ENCODE assay signal across 12 cellular contexts in genomic region chr9:92600075-92600741, GRCh38.
DNase-seq lines count a peak whose midpoint lies in the region; ATAC-seq, FAIRE-seq and TF ChIP-seq lines count a peak whose summit lies in the region.
"Had no signal": no experiment of that assay in that cellular context is flagged by ENCODE, and none has a peak within 500 bp of the region (broad histone marks: within the 10 kb centered on the region; RNA-seq: fewer than 3 reads in every experiment).

No MANE protein-coding gene starts in this region.

- H3K4me1 ChIP-seq in sigmoid colon (peaks cover 0 to 38% (median 25%) of the 10 kb centered on the region in 4 donors), body of pancreas (no peaks in the 10 kb centered on the region), spleen (no peaks in the 10 kb centered on the region), A673 (ENCODE audit: insufficient read depth, low read length, poor library complexity, severe bottlenecking) (no peaks in the 10 kb centered on the region)

- TF ChIP-seq EP300 in sigmoid colon (IDR thresholded peaks at IDR 0.05) = no peak

- peak overlapping the region; percentile 48 to 80 (median 74) for H3K27ac ChIP-seq in sigmoid colon
- H3K27ac ChIP-seq in body of pancreas = no peak overlapping the region
- no peak overlapping the region for H3K27ac ChIP-seq in spleen
- H3K27ac ChIP-seq in A673 (ENCODE audit: low read depth, low read length, poor library complexity, severe bottlenecking) = no peak overlapping the region

- TF ChIP-seq CTCF in bronchial epithelial cell (IDR thresholded peaks at IDR 0.05; ENCODE audit: insufficient read depth, low read length, severe bottlenecking) (no peak), sigmoid colon (IDR thresholded peaks at IDR 0.05) (no peak), body of pancreas (IDR thresholded peaks at IDR 0.05) (no peak), spleen (IDR thresholded peaks at IDR 0.05 in 8 of 11, conservative IDR thresholded peaks at IDR 0.05 in 3 of 11) (no peak), A673 (conservative IDR thresholded peaks at IDR 0.05; ENCODE audit: low read depth, low read length) (no peak)

- H3K9me3 ChIP-seq in sigmoid colon = no peaks in the 10 kb centered on the region
- H3K9me3 ChIP-seq in body of pancreas = peaks cover 0 to 3% (median 0%) of the 10 kb centered on the region in 3 donors
- peaks cover 0 to 20% (median 14%) of the 10 kb centered on the region in 8 donors for H3K9me3 ChIP-seq in spleen
- H3K9me3 ChIP-seq in A673 (ENCODE audit: low read depth, low read length, poor library complexity, severe bottlenecking) = peaks cover 5% of the 10 kb centered on the region

- TF ChIP-seq POLR2A in sigmoid colon (IDR thresholded peaks at IDR 0.05) = no peak
- no peak for TF ChIP-seq POLR2A in body of pancreas (IDR thresholded peaks at IDR 0.05)
- TF ChIP-seq POLR2A in spleen (IDR thresholded peaks at IDR 0.05) = no peak

- no peak for FAIRE-seq in bronchial epithelial cell (lab: Jason Lieb, UNC)

- BruUV-seq in A673 (replicated peaks; lab: Mats Ljungman, UMichigan) = no TSS peak

- intact Hi-C loops in left ventricle myocardium superior (cut with micrococcal nuclease) = no loop called here
- intact Hi-C loops in sigmoid colon (cut with DNase I) = no loop called here
- intact Hi-C loops in body of pancreas (cut with DNase I) = no loop called here
- intact Hi-C loops in spleen (cut with DNase I; ENCODE audit: low total_unique reads) = no loop called here
- intact Hi-C loops in A673 (cut with micrococcal nuclease; ENCODE audit: unreplicated experiment) = no loop called here

- no peaks in the 10 kb centered on the region for H3K36me3 ChIP-seq in bronchial epithelial cell (ENCODE audit: control insufficient read depth, insufficient read depth, low read length)
- no peaks in the 10 kb centered on the region for H3K36me3 ChIP-seq in sigmoid colon
- H3K36me3 ChIP-seq in body of pancreas (replicated peaks in 1 of 2; ENCODE audit: insufficient read depth in 1 of 2, low read depth in 2 of 2) = no peaks in the 10 kb centered on the region
- no peaks in the 10 kb centered on the region for H3K36me3 ChIP-seq in spleen
- H3K36me3 ChIP-seq in A673 (ENCODE audit: insufficient read depth, low read length, poor library complexity, severe bottlenecking) = no peaks in the 10 kb centered on the region

- CTCF ChIA-PET in A673 (lab: Charles Lee) = no interaction called here

- POLR2A ChIA-PET in A673 (lab: Charles Lee; ENCODE audit: low non-redundant PET) = no interaction called here

- whole genome bisulfite sequencing in sigmoid colon, 2 donors = 69 to 83% methylated on average over 6 of the region's 6 CpGs
- 71 to 72% methylated on average over 3 to 6 of the region's 6 CpGs for WGBS in body of pancreas, 2 donors
- 83 to 94% (median 88%) methylated on average over 6 of the region's 6 CpGs for WGBS in spleen, 5 donors

- H3K4me3 ChIP-seq in bronchial epithelial cell (ENCODE audit: low read depth, low read length) = no peak overlapping the region
- H3K4me3 ChIP-seq in sigmoid colon = no peak overlapping the region
- no peak overlapping the region for H3K4me3 ChIP-seq in body of pancreas
- H3K4me3 ChIP-seq in spleen = no peak overlapping the region
- H3K4me3 ChIP-seq in A673 (ENCODE audit: low read depth, low read length, poor library complexity, severe bottlenecking) = no peak overlapping the region

- ATAC-seq in left ventricle myocardium superior (peak; percentile 61), body of pancreas (no peak)

- peak; percentile 5 for DNase-seq in EH (ENCODE audit: low read depth)
- DNase-seq in bronchial epithelial cell (ENCODE audit: low read depth) = peak; percentile 79
- DNase-seq in left ventricle myocardium superior = no peak
- DNase-seq in sigmoid colon = no peak
- no peak for DNase-seq in body of pancreas
- no peak for DNase-seq in MV-4-11 (lab: John Stamatoyannopoulos, UW)
- no peak for DNase-seq in spleen
- DNase-seq in A673 (ENCODE audit: low spot score) = no peak
- DNase-seq: activated CD8-positive, alpha-beta memory T cell treated with anti-CD3 and anti-CD28 coated beads, Interleukin-2, amount 50 U/mL, for 48 hours; activated naive CD8-positive, alpha-beta T cell treated with anti-CD3 and anti-CD28 coated beads, Interleukin-2, amount 10 ng/mL, durations not matched to agents 7 days and 5 days; NCI-H1092 treated with DMSO at 0.1 percent for 48 hours; NCI-H2227 treated with DMSO at 0.1 percent for 48 hours had no signal

- no peaks in the 10 kb centered on the region for H3K27me3 ChIP-seq in bronchial epithelial cell (ENCODE audit: control insufficient read depth, insufficient read depth, low read length)
- no peaks in the 10 kb centered on the region for H3K27me3 ChIP-seq in sigmoid colon
- no peaks in the 10 kb centered on the region for H3K27me3 ChIP-seq in body of pancreas
- no peaks in the 10 kb centered on the region for H3K27me3 ChIP-seq in spleen (replicated peaks in 1 of 7)
- no peaks in the 10 kb centered on the region for H3K27me3 ChIP-seq in A673 (replicated peaks; ENCODE audit: insufficient read depth, low read depth, low read length, poor library complexity)

Comparison
In these comparisons a context has a peak if more than half of its experiments do, and no peak if none do; other contexts are left out.
1. DNase-seq: peak in EH (single experiment) and bronchial epithelial cell (single experiment); none in left ventricle myocardium superior (single experiment), sigmoid colon (single experiment), body of pancreas (0 of 4), MV-4-11 (single experiment), spleen (single experiment) and A673 (single experiment).
2. H3K27ac ChIP-seq: peak in sigmoid colon (4 of 4); none in body of pancreas (0 of 4), spleen (0 of 8) and A673 (single experiment).